Comparison of ENCODE assay signal across 26 cellular contexts in genomic region chr1:42163114-42163513, GRCh38. TPM values are rescaled to one million over a fixed set of nuclear protein-coding genes. Genes with fewer than 3 reads are reported as not detected.
A peak's percentile ranks its signal among the peaks of the same experiment; 100 is the strongest.
DNase-seq lines count a peak whose midpoint lies in the region; ATAC-seq and TF ChIP-seq lines count a peak whose summit lies in the region.
"Had no signal": no experiment of that assay in that cellular context is flagged by ENCODE, and none has a peak within 500 bp of the region (broad histone marks: within the 10 kb centered on the region; RNA-seq: fewer than 3 reads in every experiment).

No MANE protein-coding gene starts in this region.

- H3K9ac ChIP-seq in colonic mucosa (ENCODE audit: low read depth in 2 of 2, low read length in 2 of 2) = no peak overlapping the region
- H3K9ac ChIP-seq: KMS-11 had no signal

- ATAC-seq in GM19328 (IDR thresholded peaks at IDR 0.05; ENCODE audit: unreplicated experiment) (no peak), upper lobe of left lung (ENCODE audit: low FRiP score in 2 of 2) (no peak)
- ATAC-seq: Panc1 had no signal

- TF ChIP-seq POLR2A in testis (IDR thresholded peaks at IDR 0.05) (no peak), upper lobe of left lung (IDR thresholded peaks at IDR 0.05) (no peak)

- H3K27me3 ChIP-seq in colonic mucosa (no peaks in the 10 kb centered on the region), testis (no peaks in the 10 kb centered on the region), upper lobe of left lung (no peaks in the 10 kb centered on the region)
- H3K27me3 ChIP-seq: BE2C had no signal

- DNase-seq in DMS 273 (lab: John Stamatoyannopoulos, UW; ENCODE audit: unreplicated experiment) (peak; percentile 36), DMS 273 treated with DMSO at 0.1 percent for 48 hours (lab: John Stamatoyannopoulos, UW) (no peak), colonic mucosa (no peak), lung microvascular endothelial cell (ENCODE audit: low read depth in 2 of 2) (peak; percentile 16 to 18), testis (peak; percentile 59), NCI-H2107 treated with DMSO at 0.1 percent for 48 hours (lab: John Stamatoyannopoulos, UW; ENCODE audit: unreplicated experiment) (no peak), upper lobe of left lung (no peak)
- DNase-seq: BE2C, Calu3, GOT3, NCI-H1048, NCI-H1417, NCI-H1694, NCI-H2029 treated with DMSO at 0.1 percent for 48 hours, NCI-H2171, NCI-H226, NCI-H510A, SHP77 had no signal

- WGBS in testis, 2 donors = 60 to 68% methylated on average over 2 of the region's 2 CpGs
- 83% methylated on average over 2 of the region's 2 CpGs; no CpG with 5 or more reads in 1 of the 2 donors for WGBS in upper lobe of left lung, 2 donors

- H3K4me3 ChIP-seq in colonic mucosa (peak overlapping the region; percentile 16), testis (no peak overlapping the region), upper lobe of left lung (no peak overlapping the region)
- H3K4me3 ChIP-seq: SK-N-MC had no signal

- TF ChIP-seq EP300 in upper lobe of left lung (IDR thresholded peaks at IDR 0.05) = no peak

- H3K36me3 ChIP-seq in colonic mucosa (no peaks in the 10 kb centered on the region), testis (ENCODE audit: low read depth, missing control alignments) (no peaks in the 10 kb centered on the region), upper lobe of left lung (no peaks in the 10 kb centered on the region)
- H3K36me3 ChIP-seq: BE2C had no signal

- TF ChIP-seq CTCF in colonic mucosa (IDR thresholded peaks at IDR 0.05) (no peak), testis (IDR thresholded peaks at IDR 0.05) (no peak), upper lobe of left lung (IDR thresholded peaks at IDR 0.05) (no peak)

- H3K27ac ChIP-seq in colonic mucosa (no peak overlapping the region), testis (no peak overlapping the region), upper lobe of left lung (no peak overlapping the region)
- H3K27ac ChIP-seq: 22Rv1, KMS-11, RWPE1, SK-N-MC had no signal

- intact Hi-C loops in colonic mucosa (cut with DNase I) = no loop called here
- intact Hi-C loops in testis (cut with DNase I; ENCODE audit: low total_unique reads) = no loop called here

- no peaks in the 10 kb centered on the region for H3K4me1 ChIP-seq in colonic mucosa
- peaks cover 5% of the 10 kb centered on the region for H3K4me1 ChIP-seq in testis
- peaks cover 9 to 21% (median 13%) of the 10 kb centered on the region in 4 donors for H3K4me1 ChIP-seq in upper lobe of left lung
- H3K4me1 ChIP-seq: BE2C had no signal

- H3K9me3 ChIP-seq in colonic mucosa = no peaks in the 10 kb centered on the region
- no peaks in the 10 kb centered on the region for H3K9me3 ChIP-seq in testis
- H3K9me3 ChIP-seq in upper lobe of left lung = peaks cover 0 to 8% (median 5%) of the 10 kb centered on the region in 4 donors
- H3K9me3 ChIP-seq: BE2C had no signal

RNA-seq across cellular contexts. Expression of gene GUCA2A, which starts 1.4 kb away (rescaled TPM):
- total RNA-seq in colonic mucosa (100 to 1,000 TPM; 195 to 959 TPM), lung microvascular endothelial cell (not detected in 2 replicates), testis (not detected), upper lobe of left lung (under 1 TPM in 1 of 6 donors, not detected in 5; 0.47 TPM)
- polyA plus RNA-seq in testis (ENCODE audit: insufficient read depth, low read depth, low replicate concordance) = not detected
- total RNA-seq: Calu3, G401, OCI-LY7 had no signal

RNA-seq across cellular contexts. Expression of gene GUCA2B, which starts 9.9 kb away (rescaled TPM):
- total RNA-seq in colonic mucosa (10 to 100 TPM; 27.7 to 44.5 TPM), lung microvascular endothelial cell (not detected in 2 replicates), testis (not detected), upper lobe of left lung (not detected)
- polyA plus RNA-seq in testis (ENCODE audit: insufficient read depth, low read depth, low replicate concordance) = not detected
- total RNA-seq: Calu3, G401, OCI-LY7 had no signal

Comparison
In these comparisons a context has a peak if more than half of its experiments do, and no peak if none do; other contexts are left out.
1. DNase-seq: peak in DMS 273 (single experiment), lung microvascular endothelial cell (2 of 2) and testis (single experiment); none in DMS 273 treated with DMSO at 0.1 percent for 48 hours (single experiment), colonic mucosa (single experiment), NCI-H2107 treated with DMSO at 0.1 percent for 48 hours (single experiment) and upper lobe of left lung (0 of 2).
2. RNA of gene GUCA2A, which starts 1.4 kb away (total RNA-seq): 195 to 959 TPM in colonic mucosa; not detected in testis, not detected in lung microvascular endothelial cell and 0.47 TPM in upper lobe of left lung; every median in the first group is over 100 times any median in the second.
3. RNA of gene GUCA2B, which starts 9.9 kb away (total RNA-seq): 27.7 to 44.5 TPM in colonic mucosa; not detected in lung microvascular endothelial cell, not detected in testis and not detected in upper lobe of left lung; every median in the first group is over 10 times any median in the second.